ENCODE assay signal across 24 cellular contexts in genomic region chr9:5592904-5593303, GRCh38.
"Had no signal": no experiment of that assay in that cellular context is flagged by ENCODE, and none has a peak within 500 bp of the region (broad histone marks: within the 10 kb centered on the region; RNA-seq: fewer than 3 reads in every experiment).

No MANE protein-coding gene starts in this region.

- H3K36me3 ChIP-seq: heart right ventricle, neutrophil, ovary, prostate gland, tibial artery, WERI-Rb-1 had no signal

- H3K27ac Mint-ChIP-seq: activated naive CD8-positive, alpha-beta T cell treated with anti-CD3 and anti-CD28 coated beads for 36 hours; activated T-cell treated with anti-CD3 and anti-CD28 coated beads, Interleukin-2, amount 50 U/mL, for 24 hours; activated T-helper 17 cell treated with anti-CD3 and anti-CD28 coated beads, Interleukin-2, amount 50 U/mL, for 72 hours; nephron had no signal

- H3K4me3 ChIP-seq: coronary artery, heart right ventricle, ovary, prostate gland, tibial artery had no signal

- H3K4me1 ChIP-seq: prostate gland had no signal

- H3K27ac ChIP-seq: coronary artery, heart right ventricle, neutrophil, ovary, prostate gland, tibial artery, WERI-Rb-1 had no signal

- DNase-seq: activated CD4-positive, alpha-beta T cell treated with anti-CD3 and anti-CD28 coated beads, Interleukin-2, amount 50 U/mL, for 4 hours; activated CD8-positive, alpha-beta memory T cell treated with anti-CD3 and anti-CD28 coated beads for 24 hours; activated CD8-positive, alpha-beta memory T cell treated with anti-CD3 and anti-CD28 coated beads, Interleukin-2, amount 50 U/mL, for 4 hours; activated naive CD4-positive, alpha-beta T cell; activated naive CD8-positive, alpha-beta T cell treated with anti-CD3 and anti-CD28 coated beads for 36 hours; activated T-cell treated with anti-CD3 and anti-CD28 coated beads, Interleukin-2, amount 50 U/mL, for 24 hours; amniotic stem cell; cerebellar nuclear complex; heart right ventricle; islet precursor cell; left cardiac atrium; ovary; stimulated activated CD4-positive, alpha-beta T cell treated with anti-CD3 and anti-CD28 coated beads, Interleukin-2, amount 100 ng/mL, for 48 hours; stimulated activated CD8-positive, alpha-beta memory T cell treated with anti-CD3 and anti-CD28 coated beads, Interleukin-4, amount 100 ng/mL, for 48 hours; stimulated activated naive CD4-positive, alpha-beta T cell treated with Interleukin-2 at 50 U/mL for 16 hours; substantia nigra; tibial artery; WERI-Rb-1 had no signal

- H3K27me3 ChIP-seq: heart right ventricle, neutrophil, ovary, tibial artery had no signal

- H3K27me3 Mint-ChIP-seq: activated naive CD8-positive, alpha-beta T cell treated with anti-CD3 and anti-CD28 coated beads for 36 hours; activated T-cell treated with anti-CD3 and anti-CD28 coated beads, Interleukin-2, amount 50 U/mL, for 24 hours; activated T-helper 17 cell treated with anti-CD3 and anti-CD28 coated beads, Interleukin-2, amount 50 U/mL, for 72 hours had no signal

- H3K9me3 Mint-ChIP-seq: activated naive CD8-positive, alpha-beta T cell treated with anti-CD3 and anti-CD28 coated beads for 36 hours; activated T-cell treated with anti-CD3 and anti-CD28 coated beads, Interleukin-2, amount 50 U/mL, for 24 hours; activated T-helper 17 cell treated with anti-CD3 and anti-CD28 coated beads, Interleukin-2, amount 50 U/mL, for 72 hours; nephron; T-helper 1 cell treated with Interleukin-12 subunit alpha and Interleukin-12 subunit beta and Interleukin-4 antibody, amounts not matched to agents 30 μg/mL and 1 μg/mL, for 36 hours had no signal

- H3K36me3 Mint-ChIP-seq: activated naive CD8-positive, alpha-beta T cell treated with anti-CD3 and anti-CD28 coated beads for 36 hours had no signal

- H3K4me3 Mint-ChIP-seq: activated naive CD8-positive, alpha-beta T cell treated with anti-CD3 and anti-CD28 coated beads for 36 hours; activated T-cell treated with anti-CD3 and anti-CD28 coated beads, Interleukin-2, amount 50 U/mL, for 24 hours; activated T-helper 17 cell treated with anti-CD3 and anti-CD28 coated beads, Interleukin-2, amount 50 U/mL, for 72 hours; nephron; T-helper 1 cell treated with Interleukin-12 subunit alpha and Interleukin-12 subunit beta and Interleukin-4 antibody, amounts not matched to agents 30 μg/mL and 1 μg/mL, for 36 hours had no signal

- H3K9me3 ChIP-seq: heart right ventricle, neutrophil, ovary, prostate gland, tibial artery had no signal

- ATAC-seq: activated T-helper 17 cell treated with anti-CD3 and anti-CD28 coated beads, Interleukin-2, amount 50 U/mL, for 72 hours; heart right ventricle; left cardiac atrium had no signal
